Comparison of ENCODE assay signal across 1 cellular context in genomic region chr18:24273596-24273995, GRCh38.
TF ChIP-seq lines count a peak whose summit lies in the region.

No MANE protein-coding gene starts in this region.

TF ChIP-seq in HCT116, 20 proteins besides CTCF, POLR2A, EP300 and RAD21 (continued from another document):
- TF ChIP-seq REST (IDR thresholded peaks at IDR 0.05; ENCODE audit: low read depth) (no peak), ZBTB33 (IDR thresholded peaks at IDR 0.05; ENCODE audit: extremely low read depth, insufficient replicate concordance, low read length) (no peak), EGR1 (IDR thresholded peaks at IDR 0.05; ENCODE audit: low read depth) (no peak), MAX (IDR thresholded peaks at IDR 0.05) (no peak), ZFX (IDR thresholded peaks at IDR 0.05) (no peak), EZH2 (IDR thresholded peaks at IDR 0.05) (no peak)
